Comparison of ENCODE assay signal across 8 cellular contexts in the genomic region with DNA sequence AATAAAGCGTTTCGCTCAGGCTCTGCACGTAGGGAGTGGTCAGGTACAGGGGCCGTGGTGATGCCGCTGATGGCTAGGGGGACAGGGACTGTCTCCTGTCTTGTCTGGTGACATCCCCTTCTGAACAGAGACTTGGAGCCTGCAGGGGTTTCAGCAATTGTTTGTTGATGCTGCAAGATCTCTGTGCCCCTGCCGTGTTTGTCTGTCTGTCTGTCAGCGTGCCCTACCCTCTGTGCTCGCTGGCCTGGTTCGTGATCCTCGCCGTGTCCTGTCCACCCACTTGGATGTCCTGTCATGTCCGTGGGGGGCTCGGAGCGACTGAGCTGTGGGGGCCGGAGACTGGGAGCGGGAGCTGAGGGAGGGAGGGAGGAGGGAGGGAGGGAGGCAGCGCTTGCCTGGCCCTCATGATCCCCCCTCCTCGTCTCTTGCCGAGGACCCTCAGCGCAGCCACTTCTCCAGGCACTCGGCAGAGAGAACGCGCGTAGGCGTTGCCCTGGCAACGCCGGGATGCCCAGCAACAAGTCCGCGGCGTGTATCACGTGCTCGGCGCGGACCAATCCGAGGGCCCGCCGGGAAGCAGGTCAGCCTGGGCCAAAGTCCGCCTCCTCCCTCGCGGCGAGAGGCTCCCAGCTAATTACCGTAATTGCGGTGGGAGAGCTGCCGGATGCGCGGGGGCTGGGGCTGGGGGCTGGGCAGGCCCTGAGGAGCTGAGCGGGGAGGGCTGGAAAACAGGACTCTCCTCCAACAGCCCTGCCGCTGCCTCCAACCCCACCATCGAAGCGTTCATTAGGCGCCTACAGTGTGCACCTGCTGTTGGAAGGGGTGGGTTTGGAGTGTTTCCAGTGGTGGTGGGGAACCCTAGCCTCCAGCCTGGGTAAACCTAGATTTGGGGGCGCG. TPM values are rescaled to one million over a fixed set of nuclear protein-coding genes. Genes with fewer than 3 reads are reported as not detected.
DNase-seq lines count a peak whose midpoint lies in the region; ATAC-seq and TF ChIP-seq lines count a peak whose summit lies in the region.

No MANE protein-coding gene starts in this region.

- H3K4me1 Mint-ChIP-seq in naive thymus-derived CD8-positive, alpha-beta T cell, result peaks cover 0 to 10% (median 6%) of the 10 kb centered on the region in 4 donors
- H3K4me1 Mint-ChIP-seq in stimulated activated effector memory CD8-positive, alpha-beta T cell treated with anti-CD3 and anti-CD28 coated beads, Interleukin-12 subunit alpha, Interleukin-12 subunit beta, amount 100 ng/mL, for 72 hours, result no peaks in the 10 kb centered on the region

- POLR2A ChIA-PET in RWPE1 (lab: Yijun Ruan, JAX; ENCODE audit: low non-redundant PET), result no interaction called here
- POLR2A ChIA-PET in naive thymus-derived CD8-positive, alpha-beta T cell (lab: Charles Lee), result no interaction called here

- peak overlapping the region in 8 of 10 donors; percentile 18 to 48 (median 32) for H3K4me3 Mint-ChIP-seq in naive thymus-derived CD8-positive, alpha-beta T cell
- peak overlapping the region; percentile 53 for H3K4me3 Mint-ChIP-seq in stimulated activated effector memory CD8-positive, alpha-beta T cell treated with anti-CD3 and anti-CD28 coated beads, Interleukin-12 subunit alpha, Interleukin-12 subunit beta, amount 100 ng/mL, for 72 hours

- DNase-seq in GM13976 (ENCODE audit: low spot score) (peak; percentile 100), LoVo (ENCODE audit: low spot score) (peak; percentile 88), RWPE1 (ENCODE audit: low spot score) (peak; percentile 99), fibroblast of the aortic adventitia (ENCODE audit: low read depth) (peak; percentile 64)
- peak; percentile 85 for DNase-seq in activated effector memory CD4-positive, alpha-beta T cell treated with anti-CD3 and anti-CD28 coated beads, Interleukin-2, amount 50 U/mL, for 16 hours
- DNase-seq in naive thymus-derived CD8-positive, alpha-beta T cell, result peak in 9 of 10 donors; percentile 21 to 69 (median 38)
- peak; percentile 70 to 88 for DNase-seq in stimulated activated effector memory CD8-positive, alpha-beta T cell treated with anti-CD3 and anti-CD28 coated beads, Interleukin-12 subunit alpha, Interleukin-12 subunit beta, amount 100 ng/mL, for 72 hours (ENCODE audit: low spot score in 2 of 2)

- TF ChIP-seq CTCF in GM13976 (IDR thresholded peaks at IDR 0.05; ENCODE audit: borderline replicate concordance, control extremely low read depth, extremely low read depth, insufficient read depth, missing control alignments) (no peak), RWPE1 (conservative IDR thresholded peaks at IDR 0.05; ENCODE audit: low read depth) (no peak), fibroblast of the aortic adventitia (IDR thresholded peaks at IDR 0.05; ENCODE audit: insufficient read depth, low read length) (no peak)

- peak; percentile 75 to 89 for ATAC-seq in naive thymus-derived CD8-positive, alpha-beta T cell
- peak; percentile 87 for ATAC-seq in stimulated activated effector memory CD8-positive, alpha-beta T cell treated with anti-CD3 and anti-CD28 coated beads, Interleukin-12 subunit alpha, Interleukin-12 subunit beta, amount 100 ng/mL, for 72 hours
- no peak for ATAC-seq in HG03139 (IDR thresholded peaks at IDR 0.05; ENCODE audit: unreplicated experiment)

- H3K27me3 Mint-ChIP-seq in naive thymus-derived CD8-positive, alpha-beta T cell, result peaks cover 23 to 86% (median 39%) of the 10 kb centered on the region in 5 donors

- H3K27ac ChIP-seq in RWPE1, result no peak overlapping the region

- peak overlapping the region; percentile 52 for H3K4me3 ChIP-seq in fibroblast of the aortic adventitia (ENCODE audit: low read depth, low read length)

- peaks cover 0 to 4% (median 0%) of the 10 kb centered on the region in 3 donors for H3K36me3 Mint-ChIP-seq in naive thymus-derived CD8-positive, alpha-beta T cell
- no peaks in the 10 kb centered on the region for H3K36me3 Mint-ChIP-seq in stimulated activated effector memory CD8-positive, alpha-beta T cell treated with anti-CD3 and anti-CD28 coated beads, Interleukin-12 subunit alpha, Interleukin-12 subunit beta, amount 100 ng/mL, for 72 hours

- CTCF ChIA-PET in RWPE1 (lab: Yijun Ruan, JAX), result interaction anchor here (1.6 kb wide), 1 partner anchor 31 kb away, joined by 5 read pairs; no protein-coding TSS in a partner anchor

- peak overlapping the region in 1 of 10 donors; percentile 21 for H3K27ac Mint-ChIP-seq in naive thymus-derived CD8-positive, alpha-beta T cell
- H3K27ac Mint-ChIP-seq in stimulated activated effector memory CD8-positive, alpha-beta T cell treated with anti-CD3 and anti-CD28 coated beads, Interleukin-12 subunit alpha, Interleukin-12 subunit beta, amount 100 ng/mL, for 72 hours, result no peak overlapping the region

- peaks cover 0 to 2% (median 0%) of the 10 kb centered on the region in 9 donors for H3K9me3 Mint-ChIP-seq in naive thymus-derived CD8-positive, alpha-beta T cell
- H3K9me3 Mint-ChIP-seq in stimulated activated effector memory CD8-positive, alpha-beta T cell treated with anti-CD3 and anti-CD28 coated beads, Interleukin-12 subunit alpha, Interleukin-12 subunit beta, amount 100 ng/mL, for 72 hours, result no peaks in the 10 kb centered on the region

- in situ Hi-C loops in GM13976 (cut with MboI; ENCODE audit: low sequenced_read_pairs, unreplicated experiment), result no loop called here

RNA-seq across cellular contexts. Expression of gene FEM1A, which starts 31.9 kb away (rescaled TPM):
- 5.8 and 8.8 TPM in 2 replicates for total RNA-seq in fibroblast of the aortic adventitia (ENCODE audit: low replicate concordance)
- total RNA-seq in naive thymus-derived CD8-positive, alpha-beta T cell, result 10 to 100 TPM; 15.1 to 15.2 TPM
- polyA plus RNA-seq in naive thymus-derived CD8-positive, alpha-beta T cell, result 1 to 10 TPM; 1.7 to 3.6 (median 2.5) TPM

RNA-seq across cellular contexts. Expression of gene DPP9, which starts 36.0 kb away (rescaled TPM):
- 53.1 and 70.9 TPM in 2 replicates for total RNA-seq in fibroblast of the aortic adventitia (ENCODE audit: low replicate concordance)
- total RNA-seq in naive thymus-derived CD8-positive, alpha-beta T cell, result 10 to 100 TPM; 82.3 to 86.6 TPM
- polyA plus RNA-seq in naive thymus-derived CD8-positive, alpha-beta T cell, result 10 to 100 TPM; 16.1 to 30.6 (median 21.9) TPM

Comparison
In these comparisons a context has a peak if more than half of its experiments do, and no peak if none do; other contexts are left out.
1. DNase-seq: peak in every context shown above with its lines; median percentile 100 in GM13976; 99 in RWPE1; 88 in LoVo; 85 in activated effector memory CD4-positive, alpha-beta T cell treated with anti-CD3 and anti-CD28 coated beads, Interleukin-2, amount 50 U/mL, for 16 hours; 79 in stimulated activated effector memory CD8-positive, alpha-beta T cell treated with anti-CD3 and anti-CD28 coated beads, Interleukin-12 subunit alpha, Interleukin-12 subunit beta, amount 100 ng/mL, for 72 hours; 64 in fibroblast of the aortic adventitia; 38 in naive thymus-derived CD8-positive, alpha-beta T cell.